2 cellular contexts compared by ENCODE assay signal in the genomic region with DNA sequence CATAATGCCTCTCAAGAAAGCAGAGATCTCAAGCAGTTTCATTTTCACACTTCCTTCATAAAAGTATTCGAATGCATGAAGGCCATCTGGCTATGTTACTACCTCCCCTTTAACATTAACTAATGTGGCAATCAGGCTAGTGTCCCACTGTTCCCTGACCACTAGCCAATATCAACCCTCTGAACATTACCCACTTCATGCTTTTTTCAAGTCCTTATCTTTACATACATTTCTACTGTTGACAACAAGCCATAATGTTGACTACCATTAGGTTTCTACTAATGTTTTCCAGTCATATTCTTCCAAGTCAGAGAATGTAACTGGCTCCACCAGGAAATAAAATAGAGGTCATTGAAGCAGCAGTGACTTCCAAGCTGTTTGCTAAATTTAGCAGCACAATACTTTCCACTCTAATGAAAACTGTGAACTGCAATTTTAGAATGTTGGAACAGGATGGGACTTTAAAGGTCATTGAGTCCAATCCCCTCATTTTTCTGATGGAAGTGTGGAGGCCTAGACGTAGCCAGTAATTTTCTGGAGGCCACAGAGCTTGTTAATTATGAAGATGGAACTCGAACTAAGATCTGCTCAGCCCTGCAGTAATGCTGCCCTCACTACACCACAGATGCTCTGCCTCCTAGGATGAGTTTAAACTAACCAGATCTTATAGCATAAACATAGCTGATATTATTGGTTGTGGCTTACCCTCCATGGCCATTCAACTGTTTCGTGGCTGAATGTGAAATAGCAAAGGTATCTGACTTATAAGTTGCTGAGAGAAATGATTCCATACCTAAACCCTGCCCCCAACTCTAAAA.
TF ChIP-seq lines count a peak whose summit lies in the region.

No MANE protein-coding gene starts in this region.

TF ChIP-seq in IMR-90, 13 proteins besides CTCF, POLR2A, EP300 and RAD21:
- TF ChIP-seq NFE2L2 (IDR thresholded peaks at IDR 0.05; ENCODE audit: low read depth, low read length) (no peak), FOS (IDR thresholded peaks at IDR 0.05; ENCODE audit: low read depth, low read length) (no peak), MAFK (IDR thresholded peaks at IDR 0.05; ENCODE audit: low read depth, low read length) (no peak), RCOR1 (IDR thresholded peaks at IDR 0.05; ENCODE audit: insufficient replicate concordance, low read length) (no peak), CHD1 (IDR thresholded peaks at IDR 0.05; ENCODE audit: low read depth, low read length) (no peak), MXI1 (IDR thresholded peaks at IDR 0.05; ENCODE audit: borderline replicate concordance, low read depth, low read length) (no peak), BHLHE40 (IDR thresholded peaks at IDR 0.05; ENCODE audit: low read depth, low read length) (no peak), CEBPB (IDR thresholded peaks at IDR 0.05; ENCODE audit: low read depth, low read length) (no peak), SMC3 (IDR thresholded peaks at IDR 0.05; ENCODE audit: low read depth, low read length) (no peak), RFX5 (IDR thresholded peaks at IDR 0.05; ENCODE audit: low read depth, low read length) (no peak), MAZ (IDR thresholded peaks at IDR 0.05; ENCODE audit: borderline replicate concordance, low read depth, low read length) (no peak)
- TF ChIP-seq, protein P1, sequence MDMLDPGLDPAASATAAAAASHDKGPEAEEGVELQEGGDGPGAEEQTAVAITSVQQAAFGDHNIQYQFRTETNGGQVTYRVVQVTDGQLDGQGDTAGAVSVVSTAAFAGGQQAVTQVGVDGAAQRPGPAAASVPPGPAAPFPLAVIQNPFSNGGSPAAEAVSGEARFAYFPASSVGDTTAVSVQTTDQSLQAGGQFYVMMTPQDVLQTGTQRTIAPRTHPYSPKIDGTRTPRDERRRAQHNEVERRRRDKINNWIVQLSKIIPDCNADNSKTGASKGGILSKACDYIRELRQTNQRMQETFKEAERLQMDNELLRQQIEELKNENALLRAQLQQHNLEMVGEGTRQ (IDR thresholded peaks at IDR 0.05; ENCODE audit: low read depth, low read length): no peak
- TF ChIP-seq, protein P2, sequence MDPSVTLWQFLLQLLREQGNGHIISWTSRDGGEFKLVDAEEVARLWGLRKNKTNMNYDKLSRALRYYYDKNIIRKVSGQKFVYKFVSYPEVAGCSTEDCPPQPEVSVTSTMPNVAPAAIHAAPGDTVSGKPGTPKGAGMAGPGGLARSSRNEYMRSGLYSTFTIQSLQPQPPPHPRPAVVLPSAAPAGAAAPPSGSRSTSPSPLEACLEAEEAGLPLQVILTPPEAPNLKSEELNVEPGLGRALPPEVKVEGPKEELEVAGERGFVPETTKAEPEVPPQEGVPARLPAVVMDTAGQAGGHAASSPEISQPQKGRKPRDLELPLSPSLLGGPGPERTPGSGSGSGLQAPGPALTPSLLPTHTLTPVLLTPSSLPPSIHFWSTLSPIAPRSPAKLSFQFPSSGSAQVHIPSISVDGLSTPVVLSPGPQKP (IDR thresholded peaks at IDR 0.05; ENCODE audit: borderline replicate concordance, low read depth, low read length): no peak

TF ChIP-seq in GM12878, 131 proteins besides CTCF, POLR2A, EP300 and RAD21:
- TF ChIP-seq ZNF274 (IDR thresholded peaks at IDR 0.05; ENCODE audit: insufficient read depth, insufficient read length): no peak
- no peak for TF ChIP-seq RCOR1 (conservative IDR thresholded peaks at IDR 0.05; ENCODE audit: low read depth, low read length)
- TF ChIP-seq STAT1 (conservative IDR thresholded peaks at IDR 0.05): no peak
- TF ChIP-seq NFYA (IDR thresholded peaks at IDR 0.05; ENCODE audit: borderline replicate concordance, low read depth, low read length): no peak
- TF ChIP-seq, protein P3, sequence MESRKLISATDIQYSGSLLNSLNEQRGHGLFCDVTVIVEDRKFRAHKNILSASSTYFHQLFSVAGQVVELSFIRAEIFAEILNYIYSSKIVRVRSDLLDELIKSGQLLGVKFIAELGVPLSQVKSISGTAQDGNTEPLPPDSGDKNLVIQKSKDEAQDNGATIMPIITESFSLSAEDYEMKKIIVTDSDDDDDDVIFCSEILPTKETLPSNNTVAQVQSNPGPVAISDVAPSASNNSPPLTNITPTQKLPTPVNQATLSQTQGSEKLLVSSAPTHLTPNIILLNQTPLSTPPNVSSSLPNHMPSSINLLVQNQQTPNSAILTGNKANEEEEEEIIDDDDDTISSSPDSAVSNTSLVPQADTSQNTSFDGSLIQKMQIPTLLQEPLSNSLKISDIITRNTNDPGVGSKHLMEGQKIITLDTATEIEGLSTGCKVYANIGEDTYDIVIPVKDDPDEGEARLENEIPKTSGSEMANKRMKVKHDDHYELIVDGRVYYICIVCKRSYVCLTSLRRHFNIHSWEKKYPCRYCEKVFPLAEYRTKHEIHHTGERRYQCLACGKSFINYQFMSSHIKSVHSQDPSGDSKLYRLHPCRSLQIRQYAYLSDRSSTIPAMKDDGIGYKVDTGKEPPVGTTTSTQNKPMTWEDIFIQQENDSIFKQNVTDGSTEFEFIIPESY (IDR thresholded peaks at IDR 0.05): no peak
- no peak for TF ChIP-seq NFIC (IDR thresholded peaks at IDR 0.05; ENCODE audit: low read depth, low read length)
- TF ChIP-seq, protein P4, sequence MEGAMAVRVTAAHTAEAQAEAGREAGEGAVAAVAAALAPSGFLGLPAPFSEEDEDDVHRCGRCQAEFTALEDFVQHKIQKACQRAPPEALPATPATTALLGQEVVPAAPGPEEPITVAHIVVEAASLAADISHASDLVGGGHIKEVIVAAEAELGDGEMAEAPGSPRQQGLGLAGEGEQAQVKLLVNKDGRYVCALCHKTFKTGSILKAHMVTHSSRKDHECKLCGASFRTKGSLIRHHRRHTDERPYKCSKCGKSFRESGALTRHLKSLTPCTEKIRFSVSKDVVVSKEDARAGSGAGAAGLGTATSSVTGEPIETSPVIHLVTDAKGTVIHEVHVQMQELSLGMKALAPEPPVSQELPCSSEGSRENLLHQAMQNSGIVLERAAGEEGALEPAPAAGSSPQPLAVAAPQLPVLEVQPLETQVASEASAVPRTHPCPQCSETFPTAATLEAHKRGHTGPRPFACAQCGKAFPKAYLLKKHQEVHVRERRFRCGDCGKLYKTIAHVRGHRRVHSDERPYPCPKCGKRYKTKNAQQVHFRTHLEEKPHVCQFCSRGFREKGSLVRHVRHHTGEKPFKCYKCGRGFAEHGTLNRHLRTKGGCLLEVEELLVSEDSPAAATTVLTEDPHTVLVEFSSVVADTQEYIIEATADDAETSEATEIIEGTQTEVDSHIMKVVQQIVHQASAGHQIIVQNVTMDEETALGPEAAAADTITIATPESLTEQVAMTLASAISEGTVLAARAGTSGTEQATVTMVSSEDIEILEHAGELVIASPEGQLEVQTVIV (IDR thresholded peaks at IDR 0.05; ENCODE audit: borderline replicate concordance, partially characterized antibody): no peak
- no peak for TF ChIP-seq KAT2A (conservative IDR thresholded peaks at IDR 0.05; ENCODE audit: control insufficient read depth, low read depth, low read length)
- no peak for TF ChIP-seq ZZZ3 (IDR thresholded peaks at IDR 0.05; ENCODE audit: control insufficient read depth, insufficient read length, low read depth)
- no peak for TF ChIP-seq FOXM1 (IDR thresholded peaks at IDR 0.05; ENCODE audit: low read depth, low read length)
- TF ChIP-seq ZNF622 (IDR thresholded peaks at IDR 0.05): no peak
- TF ChIP-seq, protein P5, sequence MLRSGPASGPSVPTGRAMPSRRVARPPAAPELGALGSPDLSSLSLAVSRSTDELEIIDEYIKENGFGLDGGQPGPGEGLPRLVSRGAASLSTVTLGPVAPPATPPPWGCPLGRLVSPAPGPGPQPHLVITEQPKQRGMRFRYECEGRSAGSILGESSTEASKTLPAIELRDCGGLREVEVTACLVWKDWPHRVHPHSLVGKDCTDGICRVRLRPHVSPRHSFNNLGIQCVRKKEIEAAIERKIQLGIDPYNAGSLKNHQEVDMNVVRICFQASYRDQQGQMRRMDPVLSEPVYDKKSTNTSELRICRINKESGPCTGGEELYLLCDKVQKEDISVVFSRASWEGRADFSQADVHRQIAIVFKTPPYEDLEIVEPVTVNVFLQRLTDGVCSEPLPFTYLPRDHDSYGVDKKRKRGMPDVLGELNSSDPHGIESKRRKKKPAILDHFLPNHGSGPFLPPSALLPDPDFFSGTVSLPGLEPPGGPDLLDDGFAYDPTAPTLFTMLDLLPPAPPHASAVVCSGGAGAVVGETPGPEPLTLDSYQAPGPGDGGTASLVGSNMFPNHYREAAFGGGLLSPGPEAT (IDR thresholded peaks at IDR 0.05; ENCODE audit: low read depth): no peak
- TF ChIP-seq, protein P6, sequence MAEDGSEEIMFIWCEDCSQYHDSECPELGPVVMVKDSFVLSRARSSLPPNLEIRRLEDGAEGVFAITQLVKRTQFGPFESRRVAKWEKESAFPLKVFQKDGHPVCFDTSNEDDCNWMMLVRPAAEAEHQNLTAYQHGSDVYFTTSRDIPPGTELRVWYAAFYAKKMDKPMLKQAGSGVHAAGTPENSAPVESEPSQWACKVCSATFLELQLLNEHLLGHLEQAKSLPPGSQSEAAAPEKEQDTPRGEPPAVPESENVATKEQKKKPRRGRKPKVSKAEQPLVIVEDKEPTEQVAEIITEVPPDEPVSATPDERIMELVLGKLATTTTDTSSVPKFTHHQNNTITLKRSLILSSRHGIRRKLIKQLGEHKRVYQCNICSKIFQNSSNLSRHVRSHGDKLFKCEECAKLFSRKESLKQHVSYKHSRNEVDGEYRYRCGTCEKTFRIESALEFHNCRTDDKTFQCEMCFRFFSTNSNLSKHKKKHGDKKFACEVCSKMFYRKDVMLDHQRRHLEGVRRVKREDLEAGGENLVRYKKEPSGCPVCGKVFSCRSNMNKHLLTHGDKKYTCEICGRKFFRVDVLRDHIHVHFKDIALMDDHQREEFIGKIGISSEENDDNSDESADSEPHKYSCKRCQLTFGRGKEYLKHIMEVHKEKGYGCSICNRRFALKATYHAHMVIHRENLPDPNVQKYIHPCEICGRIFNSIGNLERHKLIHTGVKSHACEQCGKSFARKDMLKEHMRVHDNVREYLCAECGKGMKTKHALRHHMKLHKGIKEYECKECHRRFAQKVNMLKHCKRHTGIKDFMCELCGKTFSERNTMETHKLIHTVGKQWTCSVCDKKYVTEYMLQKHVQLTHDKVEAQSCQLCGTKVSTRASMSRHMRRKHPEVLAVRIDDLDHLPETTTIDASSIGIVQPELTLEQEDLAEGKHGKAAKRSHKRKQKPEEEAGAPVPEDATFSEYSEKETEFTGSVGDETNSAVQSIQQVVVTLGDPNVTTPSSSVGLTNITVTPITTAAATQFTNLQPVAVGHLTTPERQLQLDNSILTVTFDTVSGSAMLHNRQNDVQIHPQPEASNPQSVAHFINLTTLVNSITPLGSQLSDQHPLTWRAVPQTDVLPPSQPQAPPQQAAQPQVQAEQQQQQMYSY (CRISPR knock-in tag; IDR thresholded peaks at IDR 0.05): no peak
- no peak for TF ChIP-seq SREBF2 (IDR thresholded peaks at IDR 0.05; ENCODE audit: low read length)
- no peak for TF ChIP-seq TARDBP (IDR thresholded peaks at IDR 0.05; ENCODE audit: borderline replicate concordance)
- no peak for TF ChIP-seq LARP7 (IDR thresholded peaks at IDR 0.05)
- TF ChIP-seq, protein P7, sequence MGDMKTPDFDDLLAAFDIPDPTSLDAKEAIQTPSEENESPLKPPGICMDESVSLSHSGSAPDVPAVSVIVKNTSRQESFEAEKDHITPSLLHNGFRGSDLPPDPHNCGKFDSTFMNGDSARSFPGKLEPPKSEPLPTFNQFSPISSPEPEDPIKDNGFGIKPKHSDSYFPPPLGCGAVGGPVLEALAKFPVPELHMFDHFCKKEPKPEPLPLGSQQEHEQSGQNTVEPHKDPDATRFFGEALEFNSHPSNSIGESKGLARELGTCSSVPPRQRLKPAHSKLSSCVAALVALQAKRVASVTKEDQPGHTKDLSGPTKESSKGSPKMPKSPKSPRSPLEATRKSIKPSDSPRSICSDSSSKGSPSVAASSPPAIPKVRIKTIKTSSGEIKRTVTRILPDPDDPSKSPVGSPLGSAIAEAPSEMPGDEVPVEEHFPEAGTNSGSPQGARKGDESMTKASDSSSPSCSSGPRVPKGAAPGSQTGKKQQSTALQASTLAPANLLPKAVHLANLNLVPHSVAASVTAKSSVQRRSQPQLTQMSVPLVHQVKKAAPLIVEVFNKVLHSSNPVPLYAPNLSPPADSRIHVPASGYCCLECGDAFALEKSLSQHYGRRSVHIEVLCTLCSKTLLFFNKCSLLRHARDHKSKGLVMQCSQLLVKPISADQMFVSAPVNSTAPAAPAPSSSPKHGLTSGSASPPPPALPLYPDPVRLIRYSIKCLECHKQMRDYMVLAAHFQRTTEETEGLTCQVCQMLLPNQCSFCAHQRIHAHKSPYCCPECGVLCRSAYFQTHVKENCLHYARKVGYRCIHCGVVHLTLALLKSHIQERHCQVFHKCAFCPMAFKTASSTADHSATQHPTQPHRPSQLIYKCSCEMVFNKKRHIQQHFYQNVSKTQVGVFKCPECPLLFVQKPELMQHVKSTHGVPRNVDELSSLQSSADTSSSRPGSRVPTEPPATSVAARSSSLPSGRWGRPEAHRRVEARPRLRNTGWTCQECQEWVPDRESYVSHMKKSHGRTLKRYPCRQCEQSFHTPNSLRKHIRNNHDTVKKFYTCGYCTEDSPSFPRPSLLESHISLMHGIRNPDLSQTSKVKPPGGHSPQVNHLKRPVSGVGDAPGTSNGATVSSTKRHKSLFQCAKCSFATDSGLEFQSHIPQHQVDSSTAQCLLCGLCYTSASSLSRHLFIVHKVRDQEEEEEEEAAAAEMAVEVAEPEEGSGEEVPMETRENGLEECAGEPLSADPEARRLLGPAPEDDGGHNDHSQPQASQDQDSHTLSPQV (IDR thresholded peaks at IDR 0.05): no peak
